ENCODE assay signal across 20 cellular contexts in genomic region chr6:120108061-120108795, GRCh38.
"Had no signal": no experiment of that assay in that cellular context is flagged by ENCODE, and none has a peak within 500 bp of the region (broad histone marks: within the 10 kb centered on the region; RNA-seq: fewer than 3 reads in every experiment).

No MANE protein-coding gene starts in this region.

- H3K27ac Mint-ChIP-seq: activated naive CD8-positive, alpha-beta T cell treated with anti-CD3 and anti-CD28 coated beads for 36 hours; activated T-helper 1 cell treated with anti-CD3 and anti-CD28 coated beads, Interleukin-12 subunit alpha, Interleukin-12 subunit beta, Interleukin-2, Interleukin-4 antibody, amounts not matched to agents 30 ng/mL and 10 ng/mL and 1 ng/mL, durations not matched to agents 14 hours and 24 hours and 36 hours; immature natural killer cell; mesothelial cell of epicardium; nephron progenitor cell; stimulated activated naive CD8-positive, alpha-beta T cell treated with anti-CD3 and anti-CD28 coated beads, Interleukin-15, Interleukin-2, amounts not matched to agents 100 ng/mL and 50 ng/mL, for 24 hours had no signal

- DNase-seq: activated CD4-positive, alpha-beta T cell treated with anti-CD3 and anti-CD28 coated beads, Interleukin-2, amount 50 U/mL, for 1 hour; activated CD8-positive, alpha-beta memory T cell treated with anti-CD3 and anti-CD28 coated beads for 24 hours; activated naive CD8-positive, alpha-beta T cell treated with anti-CD3 and anti-CD28 coated beads for 36 hours; amygdala; body of pancreas; effector memory CD4-positive, alpha-beta T cell; foreskin melanocyte; immature natural killer cell; lower lobe of right lung; nephron progenitor cell; psoas muscle; T-helper 9 cell had no signal

- H3K36me3 Mint-ChIP-seq: activated naive CD8-positive, alpha-beta T cell treated with anti-CD3 and anti-CD28 coated beads for 36 hours; immature natural killer cell; mesothelial cell of epicardium had no signal

- H3K27me3 ChIP-seq: body of pancreas had no signal

- H3K27me3 Mint-ChIP-seq: activated naive CD8-positive, alpha-beta T cell treated with anti-CD3 and anti-CD28 coated beads for 36 hours; central memory CD8-positive, alpha-beta T cell; stimulated activated naive CD8-positive, alpha-beta T cell treated with anti-CD3 and anti-CD28 coated beads, Interleukin-15, Interleukin-2, amounts not matched to agents 100 ng/mL and 50 ng/mL, for 24 hours had no signal

- H3K36me3 ChIP-seq: lower lobe of right lung had no signal

- H3K4me1 Mint-ChIP-seq: activated naive CD8-positive, alpha-beta T cell treated with anti-CD3 and anti-CD28 coated beads for 36 hours; central memory CD8-positive, alpha-beta T cell; immature natural killer cell; nephron progenitor cell had no signal

- H3K9me3 Mint-ChIP-seq: activated T-helper 1 cell treated with anti-CD3 and anti-CD28 coated beads, Interleukin-12 subunit alpha, Interleukin-12 subunit beta, Interleukin-2, Interleukin-4 antibody, amounts not matched to agents 30 ng/mL and 10 ng/mL and 1 ng/mL, durations not matched to agents 14 hours and 24 hours and 36 hours; nephron progenitor cell; stimulated activated naive CD8-positive, alpha-beta T cell treated with anti-CD3 and anti-CD28 coated beads, Interleukin-15, Interleukin-2, amounts not matched to agents 100 ng/mL and 50 ng/mL, for 24 hours had no signal

- H3K4me3 Mint-ChIP-seq: activated naive CD8-positive, alpha-beta T cell treated with anti-CD3 and anti-CD28 coated beads for 36 hours; activated T-helper 1 cell treated with anti-CD3 and anti-CD28 coated beads, Interleukin-12 subunit alpha, Interleukin-12 subunit beta, Interleukin-2, Interleukin-4 antibody, amounts not matched to agents 30 ng/mL and 10 ng/mL and 1 ng/mL, durations not matched to agents 14 hours and 24 hours and 36 hours; central memory CD8-positive, alpha-beta T cell; immature natural killer cell; mesothelial cell of epicardium; nephron progenitor cell; stimulated activated naive CD8-positive, alpha-beta T cell treated with anti-CD3 and anti-CD28 coated beads, Interleukin-15, Interleukin-2, amounts not matched to agents 100 ng/mL and 50 ng/mL, for 24 hours had no signal

- H3K9me3 ChIP-seq: body of pancreas, lower lobe of right lung had no signal

- H3K27ac ChIP-seq: body of pancreas, coronary artery, epithelial cell of prostate, lower lobe of right lung, psoas muscle had no signal

- H3K4me3 ChIP-seq: body of pancreas, coronary artery, lower lobe of right lung, psoas muscle had no signal

- ATAC-seq: activated CD4-positive, CD25-positive, alpha-beta regulatory T cell treated with anti-CD3 and anti-CD28 coated beads, Interleukin-2, amount 50 U/mL, for 24 hours; body of pancreas; psoas muscle; sciatic nerve had no signal

- H3K4me1 ChIP-seq: body of pancreas, lower lobe of right lung, psoas muscle had no signal
